In the genomic region with DNA sequence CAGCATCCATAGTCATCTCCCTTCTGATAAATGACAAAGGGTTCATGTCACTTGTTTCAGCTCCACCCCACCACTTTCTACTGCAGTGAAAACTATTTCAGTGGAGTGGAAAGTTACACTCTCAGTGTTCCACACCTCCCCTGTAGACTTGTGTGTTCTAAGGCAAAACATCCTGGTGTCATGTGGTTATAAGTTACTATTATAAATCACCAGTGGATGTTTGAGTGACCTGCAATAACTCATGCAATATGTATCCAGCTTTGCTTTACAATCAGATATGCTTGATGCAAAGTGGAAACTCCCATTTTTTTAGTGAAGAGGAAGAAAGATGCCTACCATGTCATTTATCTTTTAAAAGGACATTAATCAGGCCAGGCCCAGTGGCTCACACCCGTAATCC, we compare ENCODE assay signal across 1 cellular context.
A peak's percentile ranks its signal among the peaks of the same experiment; 100 is the strongest.
TF ChIP-seq lines count a peak whose summit lies in the region.

No MANE protein-coding gene starts in this region.

TF ChIP-seq in K562, 482 proteins besides CTCF, POLR2A, EP300 and RAD21 (continued from another document):
- TF ChIP-seq, protein P1, sequence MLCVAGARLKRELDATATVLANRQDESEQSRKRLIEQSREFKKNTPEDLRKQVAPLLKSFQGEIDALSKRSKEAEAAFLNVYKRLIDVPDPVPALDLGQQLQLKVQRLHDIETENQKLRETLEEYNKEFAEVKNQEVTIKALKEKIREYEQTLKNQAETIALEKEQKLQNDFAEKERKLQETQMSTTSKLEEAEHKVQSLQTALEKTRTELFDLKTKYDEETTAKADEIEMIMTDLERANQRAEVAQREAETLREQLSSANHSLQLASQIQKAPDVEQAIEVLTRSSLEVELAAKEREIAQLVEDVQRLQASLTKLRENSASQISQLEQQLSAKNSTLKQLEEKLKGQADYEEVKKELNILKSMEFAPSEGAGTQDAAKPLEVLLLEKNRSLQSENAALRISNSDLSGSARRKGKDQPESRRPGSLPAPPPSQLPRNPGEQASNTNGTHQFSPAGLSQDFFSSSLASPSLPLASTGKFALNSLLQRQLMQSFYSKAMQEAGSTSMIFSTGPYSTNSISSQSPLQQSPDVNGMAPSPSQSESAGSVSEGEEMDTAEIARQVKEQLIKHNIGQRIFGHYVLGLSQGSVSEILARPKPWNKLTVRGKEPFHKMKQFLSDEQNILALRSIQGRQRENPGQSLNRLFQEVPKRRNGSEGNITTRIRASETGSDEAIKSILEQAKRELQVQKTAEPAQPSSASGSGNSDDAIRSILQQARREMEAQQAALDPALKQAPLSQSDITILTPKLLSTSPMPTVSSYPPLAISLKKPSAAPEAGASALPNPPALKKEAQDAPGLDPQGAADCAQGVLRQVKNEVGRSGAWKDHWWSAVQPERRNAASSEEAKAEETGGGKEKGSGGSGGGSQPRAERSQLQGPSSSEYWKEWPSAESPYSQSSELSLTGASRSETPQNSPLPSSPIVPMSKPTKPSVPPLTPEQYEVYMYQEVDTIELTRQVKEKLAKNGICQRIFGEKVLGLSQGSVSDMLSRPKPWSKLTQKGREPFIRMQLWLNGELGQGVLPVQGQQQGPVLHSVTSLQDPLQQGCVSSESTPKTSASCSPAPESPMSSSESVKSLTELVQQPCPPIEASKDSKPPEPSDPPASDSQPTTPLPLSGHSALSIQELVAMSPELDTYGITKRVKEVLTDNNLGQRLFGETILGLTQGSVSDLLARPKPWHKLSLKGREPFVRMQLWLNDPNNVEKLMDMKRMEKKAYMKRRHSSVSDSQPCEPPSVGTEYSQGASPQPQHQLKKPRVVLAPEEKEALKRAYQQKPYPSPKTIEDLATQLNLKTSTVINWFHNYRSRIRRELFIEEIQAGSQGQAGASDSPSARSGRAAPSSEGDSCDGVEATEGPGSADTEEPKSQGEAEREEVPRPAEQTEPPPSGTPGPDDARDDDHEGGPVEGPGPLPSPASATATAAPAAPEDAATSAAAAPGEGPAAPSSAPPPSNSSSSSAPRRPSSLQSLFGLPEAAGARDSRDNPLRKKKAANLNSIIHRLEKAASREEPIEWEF (CRISPR knock-in tag; IDR thresholded peaks at IDR 0.05): no peak
- TF ChIP-seq, protein P2, sequence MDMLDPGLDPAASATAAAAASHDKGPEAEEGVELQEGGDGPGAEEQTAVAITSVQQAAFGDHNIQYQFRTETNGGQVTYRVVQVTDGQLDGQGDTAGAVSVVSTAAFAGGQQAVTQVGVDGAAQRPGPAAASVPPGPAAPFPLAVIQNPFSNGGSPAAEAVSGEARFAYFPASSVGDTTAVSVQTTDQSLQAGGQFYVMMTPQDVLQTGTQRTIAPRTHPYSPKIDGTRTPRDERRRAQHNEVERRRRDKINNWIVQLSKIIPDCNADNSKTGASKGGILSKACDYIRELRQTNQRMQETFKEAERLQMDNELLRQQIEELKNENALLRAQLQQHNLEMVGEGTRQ (CRISPR knock-in tag; IDR thresholded peaks at IDR 0.05): no peak
- TF ChIP-seq GABPA (tag; conservative IDR thresholded peaks at IDR 0.05; ENCODE audit: low read depth) (0 out of 2 replicates have a peak, but pooled peaks have one; percentile 17), MAX (CRISPR knock-in tag; IDR thresholded peaks at IDR 0.05) (no peak), PHB (CRISPR knock-in tag; IDR thresholded peaks at IDR 0.05) (no peak), UBTF (IDR thresholded peaks at IDR 0.05; ENCODE audit: borderline replicate concordance in 1 of 2, low read depth in 2 of 2, low read length in 2 of 2) (no peak), TEAD1 (CRISPR knock-in tag; IDR thresholded peaks at IDR 0.05) (peak in 1 of 2 experiments; percentile 91; a peak in 2 of 4 replicates), CHD4 (IDR thresholded peaks at IDR 0.05; ENCODE audit: insufficient read depth, insufficient replicate concordance, low read depth, low read length, poor library complexity, severe bottlenecking) (no peak)
- TF ChIP-seq, protein P3, sequence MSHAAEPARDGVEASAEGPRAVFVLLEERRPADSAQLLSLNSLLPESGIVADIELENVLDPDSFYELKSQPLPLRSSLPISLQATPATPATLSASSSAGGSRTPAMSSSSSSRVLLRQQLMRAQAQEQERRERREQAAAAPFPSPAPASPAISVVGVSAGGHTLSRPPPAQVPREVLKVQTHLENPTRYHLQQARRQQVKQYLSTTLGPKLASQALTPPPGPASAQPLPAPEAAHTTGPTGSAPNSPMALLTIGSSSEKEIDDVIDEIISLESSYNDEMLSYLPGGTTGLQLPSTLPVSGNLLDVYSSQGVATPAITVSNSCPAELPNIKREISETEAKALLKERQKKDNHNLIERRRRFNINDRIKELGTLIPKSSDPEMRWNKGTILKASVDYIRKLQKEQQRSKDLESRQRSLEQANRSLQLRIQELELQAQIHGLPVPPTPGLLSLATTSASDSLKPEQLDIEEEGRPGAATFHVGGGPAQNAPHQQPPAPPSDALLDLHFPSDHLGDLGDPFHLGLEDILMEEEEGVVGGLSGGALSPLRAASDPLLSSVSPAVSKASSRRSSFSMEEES (CRISPR knock-in tag; IDR thresholded peaks at IDR 0.05): no peak
- TF ChIP-seq, protein P4, sequence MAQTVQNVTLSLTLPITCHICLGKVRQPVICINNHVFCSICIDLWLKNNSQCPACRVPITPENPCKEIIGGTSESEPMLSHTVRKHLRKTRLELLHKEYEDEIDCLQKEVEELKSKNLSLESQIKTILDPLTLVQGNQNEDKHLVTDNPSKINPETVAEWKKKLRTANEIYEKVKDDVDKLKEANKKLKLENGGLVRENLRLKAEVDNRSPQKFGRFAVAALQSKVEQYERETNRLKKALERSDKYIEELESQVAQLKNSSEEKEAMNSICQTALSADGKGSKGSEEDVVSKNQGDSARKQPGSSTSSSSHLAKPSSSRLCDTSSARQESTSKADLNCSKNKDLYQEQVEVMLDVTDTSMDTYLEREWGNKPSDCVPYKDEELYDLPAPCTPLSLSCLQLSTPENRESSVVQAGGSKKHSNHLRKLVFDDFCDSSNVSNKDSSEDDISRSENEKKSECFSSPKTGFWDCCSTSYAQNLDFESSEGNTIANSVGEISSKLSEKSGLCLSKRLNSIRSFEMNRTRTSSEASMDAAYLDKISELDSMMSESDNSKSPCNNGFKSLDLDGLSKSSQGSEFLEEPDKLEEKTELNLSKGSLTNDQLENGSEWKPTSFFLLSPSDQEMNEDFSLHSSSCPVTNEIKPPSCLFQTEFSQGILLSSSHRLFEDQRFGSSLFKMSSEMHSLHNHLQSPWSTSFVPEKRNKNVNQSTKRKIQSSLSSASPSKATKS (CRISPR knock-in tag; IDR thresholded peaks at IDR 0.05): no peak
TF ChIP-seq in K562: peak in this region for 5.
